ENCODE assay signal across 14 cellular contexts in genomic region chr19:28465317-28466086, GRCh38.
A peak's percentile ranks its signal among the peaks of the same experiment; 100 is the strongest.
DNase-seq lines count a peak whose midpoint lies in the region; ATAC-seq, FAIRE-seq and TF ChIP-seq lines count a peak whose summit lies in the region.
"Had no signal": no experiment of that assay in that cellular context is flagged by ENCODE, and none has a peak within 500 bp of the region (broad histone marks: within the 10 kb centered on the region; RNA-seq: fewer than 3 reads in every experiment).

No MANE protein-coding gene starts in this region.

- H3K4me3 Mint-ChIP-seq in glutamatergic neuron (ENCODE audit: unreplicated experiment), result no peak overlapping the region

- no peak for TF ChIP-seq CTCF in RWPE1 (conservative IDR thresholded peaks at IDR 0.05; ENCODE audit: low read depth)
- no peak for TF ChIP-seq CTCF in glutamatergic neuron (IDR thresholded peaks at IDR 0.05; ENCODE audit: partially characterized antibody, unreplicated experiment)

- H3K4me1 Mint-ChIP-seq in glutamatergic neuron (ENCODE audit: low read depth, unreplicated experiment), result peaks cover 2% of the 10 kb centered on the region

- FAIRE-seq in GM19239 (lab: Jason Lieb, UNC), result no peak

- CTCF ChIA-PET in RWPE1 (lab: Yijun Ruan, JAX), result interaction anchor here (0.7 kb wide), 1 partner anchor 241 kb away, joined by 9 read pairs; no protein-coding TSS in a partner anchor

- DNase-seq in Daoy (ENCODE audit: low read depth), result peak; percentile 63
- no peak for DNase-seq in RWPE1 (ENCODE audit: low spot score)
- DNase-seq in glutamatergic neuron, result no peak
- DNase-seq in NCI-H2171 (lab: John Stamatoyannopoulos, UW), result no peak
- no peak for DNase-seq in GM19239 (ENCODE audit: insufficient read length, low spot score)

- ATAC-seq in HG02938 (IDR thresholded peaks at IDR 0.05; ENCODE audit: unreplicated experiment) (no peak), GM19395 (IDR thresholded peaks at IDR 0.05; ENCODE audit: unreplicated experiment) (no peak)

- no peaks in the 10 kb centered on the region for H3K79me2 ChIP-seq in ACC112 (ENCODE audit: control insufficient read depth, insufficient read depth, low read length, unreplicated experiment)
- H3K79me2 ChIP-seq: hepatocyte had no signal

- peak overlapping the region; percentile 24 for H3K27ac Mint-ChIP-seq in glutamatergic neuron (ENCODE audit: unreplicated experiment)

- H3K9me3 Mint-ChIP-seq in glutamatergic neuron (ENCODE audit: unreplicated experiment), result peaks cover 2% of the 10 kb centered on the region

- H3K27me3 Mint-ChIP-seq in glutamatergic neuron (ENCODE audit: unreplicated experiment), result peaks cover 5% of the 10 kb centered on the region

- H3K4me3 ChIP-seq in ACC112 (ENCODE audit: low read depth, low read length), result no peak overlapping the region
- H3K4me3 ChIP-seq: esophagus muscularis mucosa, HAP-1, hepatocyte, left lung, testis had no signal

- no peaks in the 10 kb centered on the region for H3K27me3 ChIP-seq in ACC112 (ENCODE audit: insufficient read depth, low read length)
- H3K27me3 ChIP-seq: hepatocyte, testis had no signal

- H3K27ac ChIP-seq in ACC112 (ENCODE audit: low read depth, low read length) (peak overlapping the region; percentile 50), RWPE1 (peak overlapping the region; percentile 23; the same call in 1 of the 2 replicates)
- H3K27ac ChIP-seq: C4-2B, esophagus muscularis mucosa, hepatocyte, left lung, testis had no signal

- no peaks in the 10 kb centered on the region for H3K36me3 ChIP-seq in ACC112 (ENCODE audit: insufficient read depth, low read length)
- H3K36me3 ChIP-seq: esophagus muscularis mucosa, HAP-1, left lung had no signal

- no peak overlapping the region for H2AFZ ChIP-seq in ACC112 (ENCODE audit: low read length, unreplicated experiment)
- H2AFZ ChIP-seq: hepatocyte had no signal

- peaks cover 21% of the 10 kb centered on the region for H3K4me1 ChIP-seq in ACC112 (ENCODE audit: control insufficient read depth, insufficient read depth, low read length, unreplicated experiment)
- H3K4me1 ChIP-seq: esophagus muscularis mucosa, HAP-1, testis had no signal

- POLR2A ChIA-PET in RWPE1 (lab: Yijun Ruan, JAX; ENCODE audit: low non-redundant PET), result no interaction called here

- no peaks in the 10 kb centered on the region for H3K36me3 Mint-ChIP-seq in glutamatergic neuron (ENCODE audit: unreplicated experiment)
